18 cellular contexts compared by ENCODE assay signal in genomic region chr9:82475584-82476328, GRCh38.
A peak's percentile ranks its signal among the peaks of the same experiment; 100 is the strongest.
DNase-seq lines count a peak whose midpoint lies in the region; ATAC-seq, FAIRE-seq and TF ChIP-seq lines count a peak whose summit lies in the region.
"Had no signal": no experiment of that assay in that cellular context is flagged by ENCODE, and none has a peak within 500 bp of the region (broad histone marks: within the 10 kb centered on the region; RNA-seq: fewer than 3 reads in every experiment).

No MANE protein-coding gene starts in this region.

- no peak for ATAC-seq in A549
- ATAC-seq in sciatic nerve = no peak

- 38% methylated on average over 4 of the region's 4 CpGs for WGBS in A549 (ENCODE audit: missing lambda C conversion rate)

- TF ChIP-seq CTCF in A549 (IDR thresholded peaks at IDR 0.05) (no peak), nephron progenitor cell (IDR thresholded peaks at IDR 0.05) (no peak)

- H3K27ac Mint-ChIP-seq in nephron progenitor cell = peak overlapping the region; percentile 52
- H3K27ac Mint-ChIP-seq: B cell; CD4-positive, alpha-beta T cell; IgD-negative memory B cell had no signal

- intact Hi-C loops in sciatic nerve (cut with DNase I) = no loop called here

- no peak for TF ChIP-seq EP300 in A549 (IDR thresholded peaks at IDR 0.05)

- H3K4me3 Mint-ChIP-seq in nephron progenitor cell = no peak overlapping the region
- H3K4me3 Mint-ChIP-seq: B cell; CD4-positive, alpha-beta T cell; IgD-negative memory B cell had no signal

- no peak overlapping the region for H3K4me2 ChIP-seq in A549

- H3K27me3 Mint-ChIP-seq in nephron progenitor cell (ENCODE audit: low read depth, poor library complexity) = peaks cover 11% of the 10 kb centered on the region
- H3K27me3 Mint-ChIP-seq: B cell; CD4-positive, alpha-beta T cell; IgD-negative memory B cell had no signal

- POLR2A ChIA-PET in A549 (lab: Yijun Ruan, JAX) = no interaction called here

- DNase-seq in A549 (ENCODE audit: low read depth in 1 of 2, low spot score in 1 of 2) (no peak), HuH-7 (ENCODE audit: low spot score) (peak; percentile 20), fibroblast of peridontal ligament (ENCODE audit: extremely low read depth) (peak; percentile 35), nephron progenitor cell (no peak), Kasumi-1 (lab: John Stamatoyannopoulos, UW) (no peak), sciatic nerve (ENCODE audit: low spot score) (no peak), DMS 273 (lab: John Stamatoyannopoulos, UW; ENCODE audit: unreplicated experiment) (no peak)
- DNase-seq: C1 segment of cervical spinal cord; Calu3; CD4-positive, alpha-beta T cell; DMS79 treated with DMSO at 0.1 percent for 48 hours; EL; GM23248; H7 had no signal

- H3K4me1 Mint-ChIP-seq in nephron progenitor cell = peaks cover 4% of the 10 kb centered on the region
- H3K4me1 Mint-ChIP-seq: B cell, IgD-negative memory B cell had no signal

- H3K4me1 ChIP-seq in A549 = no peaks in the 10 kb centered on the region

- peak; percentile 49 for FAIRE-seq in A549 (lab: Jason Lieb, UNC)
- FAIRE-seq: G401.6, GM12891 had no signal

- no peaks in the 10 kb centered on the region for H3K36me3 Mint-ChIP-seq in nephron progenitor cell (ENCODE audit: low read depth)
- H3K36me3 Mint-ChIP-seq: IgD-negative memory B cell had no signal

- CTCF ChIA-PET in A549 (lab: Yijun Ruan, JAX) = interaction anchor here (1.0 kb wide), 1 partner anchor 8 kb away, joined by 3 read pairs; no protein-coding TSS in a partner anchor

- H3K9me3 ChIP-seq in A549 = no peaks in the 10 kb centered on the region

- no peak overlapping the region for H3K27ac ChIP-seq in A549
- H3K27ac ChIP-seq: GM23248 had no signal

- peaks cover 4% of the 10 kb centered on the region for H3K9me3 Mint-ChIP-seq in nephron progenitor cell

- TF ChIP-seq POLR2A in A549 (IDR thresholded peaks at IDR 0.05; ENCODE audit: low read length) = no peak

- no peak overlapping the region for H3K4me3 ChIP-seq in A549
- H3K4me3 ChIP-seq: GM23248 had no signal

- TF ChIP-seq RAD21 in A549 (conservative IDR thresholded peaks at IDR 0.05 in 1 of 2, IDR thresholded peaks at IDR 0.05 in 1 of 2) = no peak

TF ChIP-seq in A549, 52 proteins besides CTCF, POLR2A, EP300 and RAD21:
- no peak for TF ChIP-seq HMGXB4 (CRISPR knock-in tag; IDR thresholded peaks at IDR 0.05; ENCODE audit: borderline replicate concordance)
- TF ChIP-seq ZFP36 (IDR thresholded peaks at IDR 0.05; ENCODE audit: borderline replicate concordance, partially characterized antibody) = no peak
- TF ChIP-seq EHF (CRISPR knock-in tag; IDR thresholded peaks at IDR 0.05) = no peak
- TF ChIP-seq ZNF302 (CRISPR knock-in tag; IDR thresholded peaks at IDR 0.05) = no peak
- no peak for TF ChIP-seq FOXS1 (CRISPR knock-in tag; IDR thresholded peaks at IDR 0.05)
- TF ChIP-seq JUN (IDR thresholded peaks at IDR 0.05) = no peak
- TF ChIP-seq, protein P1, sequence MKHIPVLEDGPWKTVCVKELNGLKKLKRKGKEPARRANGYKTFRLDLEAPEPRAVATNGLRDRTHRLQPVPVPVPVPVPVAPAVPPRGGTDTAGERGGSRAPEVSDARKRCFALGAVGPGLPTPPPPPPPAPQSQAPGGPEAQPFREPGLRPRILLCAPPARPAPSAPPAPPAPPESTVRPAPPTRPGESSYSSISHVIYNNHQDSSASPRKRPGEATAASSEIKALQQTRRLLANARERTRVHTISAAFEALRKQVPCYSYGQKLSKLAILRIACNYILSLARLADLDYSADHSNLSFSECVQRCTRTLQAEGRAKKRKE (CRISPR knock-in tag; IDR thresholded peaks at IDR 0.05; ENCODE audit: low read depth) = no peak
- TF ChIP-seq CHD2 (IDR thresholded peaks at IDR 0.05; ENCODE audit: low read length, partially characterized antibody) = no peak
- TF ChIP-seq ESRRA (IDR thresholded peaks at IDR 0.05; ENCODE audit: borderline replicate concordance, low read length) = no peak
- no peak for TF ChIP-seq GATA3 (IDR thresholded peaks at IDR 0.05; ENCODE audit: borderline replicate concordance)

Comparison
In these comparisons a context has a peak if more than half of its experiments do, and no peak if none do; other contexts are left out.
1. DNase-seq: peak in HuH-7 (single experiment) and fibroblast of peridontal ligament (single experiment); none in A549 (0 of 2), nephron progenitor cell (single experiment), Kasumi-1 (0 of 2), sciatic nerve (single experiment) and DMS 273 (single experiment).